7 cellular contexts compared by ENCODE assay signal in genomic region chr2:174340400-174341300, GRCh38. TPM values are rescaled to one million over a fixed set of nuclear protein-coding genes. Genes with fewer than 3 reads are reported as not detected.
A peak's percentile ranks its signal among the peaks of the same experiment; 100 is the strongest.
DNase-seq lines count a peak whose midpoint lies in the region.

No MANE protein-coding gene starts in this region.

- H3K9me3 ChIP-seq in ectodermal cell (ENCODE audit: control insufficient read depth, low read length) = no peaks in the 10 kb centered on the region
- no peaks in the 10 kb centered on the region for H3K9me3 ChIP-seq in neuronal stem cell (replicated peaks in 1 of 2; ENCODE audit: control insufficient read depth in 2 of 2, insufficient read depth in 1 of 2, low read depth in 1 of 2, low read length in 2 of 2)

- H4K8ac ChIP-seq in neuronal stem cell (ENCODE audit: low read depth, low read length) = no peak overlapping the region

- H3K4ac ChIP-seq in neuronal stem cell (ENCODE audit: low read length) = no peak overlapping the region

- H3K14ac ChIP-seq in neuronal stem cell (ENCODE audit: low read length) = no peak overlapping the region

- H3K4me3 ChIP-seq in ectodermal cell (ENCODE audit: insufficient read depth, low read depth, low read length) (peak overlapping the region; percentile 30), neuronal stem cell (ENCODE audit: low read length in 2 of 2) (peak overlapping the region in 1 of 2 donors; percentile 61)

- peak overlapping the region; percentile 43 for H3K23ac ChIP-seq in neuronal stem cell (ENCODE audit: low read depth, low read length, poor library complexity)

- peak overlapping the region; percentile 90 for H2AFZ ChIP-seq in neuronal stem cell (ENCODE audit: low read length)

- H3K4me1 ChIP-seq in ectodermal cell (ENCODE audit: control insufficient read depth, insufficient read depth, low read length) (peaks cover 16% of the 10 kb centered on the region), neuronal stem cell (ENCODE audit: control insufficient read depth in 2 of 2, insufficient read depth in 1 of 2, low read depth in 1 of 2, low read length in 2 of 2) (peaks cover 13 to 27% of the 10 kb centered on the region in 2 donors)

- H4K91ac ChIP-seq in neuronal stem cell (ENCODE audit: low read depth, low read length, poor library complexity) = no peak overlapping the region

- H2BK15ac ChIP-seq in neuronal stem cell (ENCODE audit: low read length) = peak overlapping the region; percentile 75

- H2BK5ac ChIP-seq in neuronal stem cell (ENCODE audit: low read length) = no peak overlapping the region

- H3K36me3 ChIP-seq in ectodermal cell (ENCODE audit: control insufficient read depth, insufficient read depth, low read length) = no peaks in the 10 kb centered on the region
- peaks cover 0 to 12% of the 10 kb centered on the region in 2 donors for H3K36me3 ChIP-seq in neuronal stem cell (replicated peaks in 1 of 2; ENCODE audit: control insufficient read depth in 2 of 2, insufficient read depth in 2 of 2, low read length in 2 of 2)

- peak overlapping the region; percentile 80 for H3K18ac ChIP-seq in neuronal stem cell (ENCODE audit: low read length)

- H3K4me2 ChIP-seq in neuronal stem cell (ENCODE audit: insufficient read depth, low read length, poor library complexity, severe bottlenecking) = peak overlapping the region; percentile 89

- no peak overlapping the region for H2BK120ac ChIP-seq in neuronal stem cell (ENCODE audit: low read depth, low read length)

- no peak overlapping the region for H3K27ac ChIP-seq in ectodermal cell (ENCODE audit: insufficient read depth, low read depth, low read length, poor library complexity, severe bottlenecking)
- no peak overlapping the region for H3K27ac ChIP-seq in neuronal stem cell (replicated peaks; ENCODE audit: low read length)

- 1% methylated on average over 70 of the region's 70 CpGs for WGBS in ectodermal cell, 2 experiments
- no CpG with 5 or more reads among the region's 70 CpGs for WGBS in neuronal stem cell (ENCODE audit: extremely low coverage in 2 of 2, insufficient read length in 2 of 2, insufficient replicate concordance in 1 of 2), 2 donors

- peaks cover 100% of the 10 kb centered on the region for H3K27me3 ChIP-seq in ectodermal cell (ENCODE audit: control insufficient read depth, insufficient read depth, low read length, poor library complexity, severe bottlenecking)
- peaks cover 35 to 81% (median 54%) of the 10 kb centered on the region in 3 experiments for H3K27me3 ChIP-seq in neuronal stem cell (ENCODE audit: control insufficient read depth in 3 of 3, insufficient read depth in 3 of 3, low read depth in 1 of 3, low read length in 3 of 3)

- peak overlapping the region; percentile 75 for H2AK5ac ChIP-seq in neuronal stem cell (ENCODE audit: low read depth, low read length)

- DNase-seq in ELR (ENCODE audit: low read depth) (peak; percentile 49), HuH-7.5 (ENCODE audit: low spot score) (peak; percentile 70), neuronal stem cell (ENCODE audit: low spot score) (peak; percentile 58), HCEC 1CT (no peak), 8988T (no peak), DMS153 (lab: John Stamatoyannopoulos, UW) (no peak)

- H3K79me1 ChIP-seq in neuronal stem cell (ENCODE audit: low read depth, low read length) = no peaks in the 10 kb centered on the region

- peak overlapping the region; percentile 60 for H3K9ac ChIP-seq in neuronal stem cell (ENCODE audit: low read depth, low read length, poor library complexity)

- H2BK12ac ChIP-seq in neuronal stem cell (ENCODE audit: low read length) = peak overlapping the region; percentile 73

RNA-seq across cellular contexts. Expression of gene SP9, which starts 5.9 kb away (rescaled TPM):
- not detected for polyA plus RNA-seq in ectodermal cell (2013, experiment 1 of 4)
- polyA plus RNA-seq in ectodermal cell (2013, experiment 2 of 4) = 0.16 TPM
- polyA plus RNA-seq in ectodermal cell (2013, experiment 3 of 4) = 0.53 TPM
- 0.20 TPM for polyA plus RNA-seq in ectodermal cell (2013, experiment 4 of 4)
- 0.11 TPM for polyA plus RNA-seq in neuronal stem cell (2013, experiment 1 of 2)
- 0.10 TPM for polyA plus RNA-seq in neuronal stem cell (2013, experiment 2 of 2)

RNA-seq across cellular contexts. Expression of gene SCRN3, which starts 54.9 kb away (rescaled TPM):
- polyA plus RNA-seq in ectodermal cell (2013, experiment 1 of 4) = 24.3 TPM
- 27.7 TPM for polyA plus RNA-seq in ectodermal cell (2013, experiment 2 of 4)
- polyA plus RNA-seq in ectodermal cell (2013, experiment 3 of 4) = 23.5 TPM
- polyA plus RNA-seq in ectodermal cell (2013, experiment 4 of 4) = 25.5 TPM
- polyA plus RNA-seq in neuronal stem cell (2013, experiment 1 of 2) = 14.3 TPM
- 13.9 TPM for polyA plus RNA-seq in neuronal stem cell (2013, experiment 2 of 2)

Comparison
In these comparisons a context has a peak if more than half of its experiments do, and no peak if none do; other contexts are left out.
1. DNase-seq: peak in ELR (single experiment), HuH-7.5 (single experiment) and neuronal stem cell (single experiment); none in HCEC 1CT (single experiment), 8988T (single experiment) and DMS153 (single experiment).